9 cellular contexts compared by ENCODE assay signal in the genomic region with DNA sequence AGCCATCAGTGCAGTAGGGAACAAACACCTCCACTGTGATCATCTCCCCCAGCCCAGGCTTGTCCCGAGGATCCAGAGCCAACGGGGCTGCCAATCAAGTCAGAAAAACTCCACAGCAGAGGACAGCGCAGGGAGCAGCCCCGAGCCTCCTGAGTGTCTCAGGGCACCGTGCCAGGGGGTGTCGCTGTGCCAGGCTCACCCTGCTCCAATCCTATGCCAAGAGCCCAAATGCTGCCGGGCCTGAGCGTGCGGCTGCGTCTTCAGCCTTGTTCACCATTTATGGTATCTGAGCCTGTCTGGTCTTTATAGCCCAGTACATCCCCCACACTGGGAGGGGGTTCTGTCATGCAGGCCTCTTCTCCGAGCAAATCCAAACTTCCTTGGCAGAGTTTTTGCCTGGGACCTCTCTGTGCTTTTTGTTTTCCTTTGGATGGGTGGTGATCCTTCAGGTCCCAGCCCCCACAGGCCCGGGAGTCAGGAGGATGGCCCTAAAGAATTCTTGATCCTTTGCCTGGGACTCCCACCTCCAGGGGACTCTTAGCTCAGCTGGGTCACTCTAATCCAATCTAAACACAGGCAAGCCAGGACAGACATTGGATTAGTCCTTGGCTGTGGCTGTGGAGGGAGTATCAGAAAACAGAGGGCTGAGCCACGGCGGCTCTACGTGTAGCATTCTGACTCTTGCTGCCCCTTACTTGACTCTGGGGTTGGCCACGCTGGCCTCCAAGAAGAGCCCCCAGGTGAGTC.
DNase-seq lines count a peak whose midpoint lies in the region; ATAC-seq and TF ChIP-seq lines count a peak whose summit lies in the region.
"Had no signal": no experiment of that assay in that cellular context is flagged by ENCODE, and none has a peak within 500 bp of the region (broad histone marks: within the 10 kb centered on the region; RNA-seq: fewer than 3 reads in every experiment).

No MANE protein-coding gene starts in this region.

- H3K4me3 ChIP-seq in body of pancreas = no peak overlapping the region
- H3K4me3 ChIP-seq in smooth muscle cell = no peak overlapping the region

- no peaks in the 10 kb centered on the region for H3K79me2 ChIP-seq in smooth muscle cell (ENCODE audit: low read depth)

- no peak for TF ChIP-seq CTCF in body of pancreas (IDR thresholded peaks at IDR 0.05)
- TF ChIP-seq CTCF in smooth muscle cell (IDR thresholded peaks at IDR 0.05; ENCODE audit: borderline replicate concordance, insufficient read depth, poor library complexity, severe bottlenecking) = no peak

- ATAC-seq in body of pancreas (peak; percentile 3), left lobe of liver (peak; percentile 43)

- H3K36me3 ChIP-seq in body of pancreas (replicated peaks in 1 of 2; ENCODE audit: insufficient read depth in 1 of 2, low read depth in 2 of 2) (no peaks in the 10 kb centered on the region), smooth muscle cell (ENCODE audit: low read depth) (no peaks in the 10 kb centered on the region)

- no peaks in the 10 kb centered on the region for H4K20me1 ChIP-seq in smooth muscle cell (ENCODE audit: low read depth)

- H3K9ac ChIP-seq in smooth muscle cell (ENCODE audit: low read depth) = no peak overlapping the region

- 60 to 75% methylated on average over 10 to 16 of the region's 16 CpGs for WGBS in body of pancreas, 2 donors
- 66% methylated on average over 16 of the region's 16 CpGs for WGBS in smooth muscle cell (ENCODE audit: low lambda C conversion rate)

- H3K27me3 ChIP-seq in body of pancreas (no peaks in the 10 kb centered on the region), smooth muscle cell (ENCODE audit: low read depth) (no peaks in the 10 kb centered on the region)

- H3K27ac ChIP-seq in body of pancreas (no peak overlapping the region), smooth muscle cell (ENCODE audit: low read depth) (no peak overlapping the region)
- H3K27ac ChIP-seq: C4-2B had no signal

- H3K9me3 ChIP-seq in body of pancreas (no peaks in the 10 kb centered on the region), smooth muscle cell (replicated peaks; ENCODE audit: low read depth) (no peaks in the 10 kb centered on the region)

- intact Hi-C loops in body of pancreas (cut with DNase I) = loop anchor here (5.0 kb wide), 1 partner anchor 68 kb away; no protein-coding TSS in a partner anchor

- H3K4me2 ChIP-seq in smooth muscle cell = peak overlapping the region; percentile 26

- peaks cover 4% of the 10 kb centered on the region for H3F3A ChIP-seq in smooth muscle cell (ENCODE audit: low read depth)

- no peak for TF ChIP-seq POLR2A in body of pancreas (IDR thresholded peaks at IDR 0.05)

- no peak overlapping the region for H2AFZ ChIP-seq in smooth muscle cell (ENCODE audit: low read depth)

- DNase-seq in NCI-H1105 (lab: John Stamatoyannopoulos, UW) = peak; percentile 90
- DNase-seq in body of pancreas = peak in 1 of 4 donors; percentile 18
- peak; percentile 55 for DNase-seq in left lobe of liver (ENCODE audit: low spot score)
- no peak for DNase-seq in smooth muscle cell (lab: John Stamatoyannopoulos, UW; ENCODE audit: unreplicated experiment)
- no peak for DNase-seq in activated gamma-delta T cell (lab: John Stamatoyannopoulos, UW)
- no peak for DNase-seq in NCI-H1930 (lab: John Stamatoyannopoulos, UW)
- no peak for DNase-seq in SIG-M5 (lab: John Stamatoyannopoulos, UW)
- no peak for DNase-seq in glomerular visceral epithelial cell (ENCODE audit: extremely low spot score)

- peaks cover 9% of the 10 kb centered on the region for H3K4me1 ChIP-seq in body of pancreas
- H3K4me1 ChIP-seq in smooth muscle cell (ENCODE audit: low read depth) = peaks cover 22% of the 10 kb centered on the region

Comparison
In these comparisons a context has a peak if more than half of its experiments do, and no peak if none do; other contexts are left out.
1. DNase-seq: peak in NCI-H1105 (single experiment) and left lobe of liver (single experiment); none in smooth muscle cell (single experiment), activated gamma-delta T cell (single experiment), NCI-H1930 (0 of 2), SIG-M5 (single experiment) and glomerular visceral epithelial cell (single experiment).